Comparison of ENCODE assay signal across 1 cellular context in genomic region chr2:10469301-10469700, GRCh38.
TF ChIP-seq lines count a peak whose summit lies in the region.

No MANE protein-coding gene starts in this region.

TF ChIP-seq in HepG2, 621 proteins besides CTCF, POLR2A, EP300 and RAD21 (continued from another document):
- TF ChIP-seq PRDM15 (CRISPR knock-in tag; IDR thresholded peaks at IDR 0.05) (no peak), NR2F1 (CRISPR knock-in tag; IDR thresholded peaks at IDR 0.05) (no peak), SUZ12 (IDR thresholded peaks at IDR 0.05; ENCODE audit: low read depth, low read length) (no peak), ZNF263 (CRISPR knock-in tag; IDR thresholded peaks at IDR 0.05) (no peak), ZNF280D (CRISPR knock-in tag; IDR thresholded peaks at IDR 0.05) (no peak), ISX (CRISPR knock-in tag; conservative IDR thresholded peaks at IDR 0.05) (no peak), FOXC1 (CRISPR knock-in tag; IDR thresholded peaks at IDR 0.05; ENCODE audit: borderline replicate concordance) (no peak), ZNF124 (CRISPR knock-in tag; IDR thresholded peaks at IDR 0.05) (no peak), CSRNP1 (CRISPR knock-in tag; IDR thresholded peaks at IDR 0.05) (no peak), BATF2 (CRISPR knock-in tag; IDR thresholded peaks at IDR 0.05) (no peak), BCL3 (CRISPR knock-in tag; IDR thresholded peaks at IDR 0.05) (no peak), ZNF737 (CRISPR knock-in tag; IDR thresholded peaks at IDR 0.05; ENCODE audit: borderline replicate concordance) (no peak), RFXAP (CRISPR knock-in tag; IDR thresholded peaks at IDR 0.05; ENCODE audit: borderline replicate concordance) (no peak)
